20 cellular contexts compared by ENCODE assay signal in genomic region chrX:135639066-135639815, GRCh38.
"Had no signal": no experiment of that assay in that cellular context is flagged by ENCODE, and none has a peak within 500 bp of the region (broad histone marks: within the 10 kb centered on the region; RNA-seq: fewer than 3 reads in every experiment).

No MANE protein-coding gene starts in this region.

- DNase-seq: KBM-7, MV-4-11, NCI-H1048, NCI-H1105, NCI-H1417, NCI-H1436 treated with DMSO at 0.1 percent for 48 hours, NCI-H1694, NCI-H187 treated with DMSO at 0.1 percent for 48 hours, NCI-H2029 treated with DMSO at 0.1 percent for 48 hours, NCI-H2171 treated with DMSO at 0.1 percent for 48 hours, NCI-H345, NCI-H446 treated with DMSO at 0.1 percent for 48 hours, NCI-H510A treated with DMSO at 0.1 percent for 48 hours, NCI-H748 treated with DMSO at 0.1 percent for 48 hours, Right ventricle myocardium superior, RPMI8226, SIG-M5, SK-N-SH, SW 1271, T-cell had no signal

- ATAC-seq: T-cell had no signal

- H3K9me3 ChIP-seq: SK-N-SH had no signal

- H3K4me1 Mint-ChIP-seq: T-cell had no signal

- H3K27ac Mint-ChIP-seq: T-cell had no signal

- H3K9me3 Mint-ChIP-seq: T-cell had no signal

- H3K36me3 Mint-ChIP-seq: T-cell had no signal

- H3K4me3 Mint-ChIP-seq: T-cell had no signal
